8 cellular contexts compared by ENCODE assay signal in genomic region chr7:33243319-33243881, GRCh38.
DNase-seq lines count a peak whose midpoint lies in the region; ATAC-seq, FAIRE-seq and TF ChIP-seq lines count a peak whose summit lies in the region.

No MANE protein-coding gene starts in this region.

- DNase-seq in AG09309 (ENCODE audit: low read depth) (peak; percentile 37), H54 (ENCODE audit: insufficient read length, low spot score) (peak; percentile 8), NCI-H345 (lab: John Stamatoyannopoulos, UW) (peak; percentile 43), brain microvascular endothelial cell (peak; percentile 26), left lung (no peak)
- no peak for DNase-seq in activated CD4-positive, alpha-beta T cell treated with anti-CD3 and anti-CD28 coated beads for 36 hours
- DNase-seq in stimulated activated CD4-positive, alpha-beta T cell treated with anti-CD3 and anti-CD28 coated beads, Interleukin-12 subunit alpha, Interleukin-12 subunit beta, amount 100 ng/mL, for 4 hours, result no peak

- no peaks in the 10 kb centered on the region for H3K27me3 ChIP-seq in brain microvascular endothelial cell (replicated peaks)
- H3K27me3 ChIP-seq in left lung, result no peaks in the 10 kb centered on the region

- H3K4me3 ChIP-seq in AG09309 (ENCODE audit: control insufficient read depth, low read depth, low read length) (no peak overlapping the region), brain microvascular endothelial cell (ENCODE audit: low read depth, low read length) (no peak overlapping the region), left lung (no peak overlapping the region)

- ATAC-seq in left lung, result peak; percentile 93
- no peak for ATAC-seq in activated CD4-positive, alpha-beta T cell treated with anti-CD3 and anti-CD28 coated beads for 36 hours
- ATAC-seq in activated CD4-positive, CD25-positive, alpha-beta regulatory T cell treated with anti-CD3 and anti-CD28 coated beads, Interleukin-2, amount 50 U/mL, for 24 hours, result no peak

- H3K4me1 ChIP-seq in left lung, result no peaks in the 10 kb centered on the region

- no peaks in the 10 kb centered on the region for H3K36me3 Mint-ChIP-seq in activated CD4-positive, alpha-beta T cell treated with anti-CD3 and anti-CD28 coated beads for 36 hours (ENCODE audit: low read depth)

- H3K27ac ChIP-seq in brain microvascular endothelial cell (no peak overlapping the region), left lung (no peak overlapping the region)

- H3K27me3 Mint-ChIP-seq in activated CD4-positive, alpha-beta T cell treated with anti-CD3 and anti-CD28 coated beads for 36 hours, result no peaks in the 10 kb centered on the region

- no peak for TF ChIP-seq POLR2A in H54 (IDR thresholded peaks at IDR 0.05; ENCODE audit: low read depth, low read length)

- in situ Hi-C loops in brain microvascular endothelial cell (cut with HindIII; ENCODE audit: low pct_ligation_motif_present, low sequenced_read_pairs), result no loop called here

- intact Hi-C loops in left lung (cut with DNase I), result no loop called here
- intact Hi-C loops in activated CD4-positive, alpha-beta T cell treated with anti-CD3 and anti-CD28 coated beads for 36 hours (cut with DNase I, micrococcal nuclease), result loop anchor here (5.0 to 10.0 kb wide), 2 partner anchors 689 to 691 kb away; no protein-coding TSS in a partner anchor

- peak; percentile 59 for TF ChIP-seq CTCF in AG09309 (IDR thresholded peaks at IDR 0.05; ENCODE audit: control insufficient read depth, insufficient read depth, low read depth, low read length, missing control alignments)
- TF ChIP-seq CTCF in brain microvascular endothelial cell (IDR thresholded peaks at IDR 0.05; ENCODE audit: low read depth, low read length, missing control alignments), result peak; percentile 66
- TF ChIP-seq CTCF in left lung (IDR thresholded peaks at IDR 0.05), result peak; percentile 27 to 56

- H3K9me3 ChIP-seq in left lung, result no peaks in the 10 kb centered on the region

- H3K9me3 Mint-ChIP-seq in activated CD4-positive, alpha-beta T cell treated with anti-CD3 and anti-CD28 coated beads for 36 hours (ENCODE audit: low read depth), result no peaks in the 10 kb centered on the region

- POLR2A ChIA-PET in activated CD4-positive, alpha-beta T cell treated with anti-CD3 and anti-CD28 coated beads for 36 hours (lab: Charles Lee), result no interaction called here

- FAIRE-seq in H54 (lab: Jason Lieb, UNC), result peak; percentile 99

- H3K4me1 Mint-ChIP-seq in activated CD4-positive, alpha-beta T cell treated with anti-CD3 and anti-CD28 coated beads for 36 hours, result no peaks in the 10 kb centered on the region

- H3K27ac Mint-ChIP-seq in activated CD4-positive, alpha-beta T cell treated with anti-CD3 and anti-CD28 coated beads for 36 hours, result no peak overlapping the region

- no peak overlapping the region for H3K4me3 Mint-ChIP-seq in activated CD4-positive, alpha-beta T cell treated with anti-CD3 and anti-CD28 coated beads for 36 hours

- CTCF ChIA-PET in activated CD4-positive, alpha-beta T cell treated with anti-CD3 and anti-CD28 coated beads for 36 hours (lab: Charles Lee), result interaction anchor here (0.9 to 2.0 kb wide), 5 partner anchors 10 to 689 kb away, joined by 3 to 9 read pairs (median 7); no protein-coding TSS in a partner anchor

- H3K36me3 ChIP-seq in brain microvascular endothelial cell (replicated peaks), result no peaks in the 10 kb centered on the region
- H3K36me3 ChIP-seq in left lung, result no peaks in the 10 kb centered on the region

Comparison
In these comparisons a context has a peak if more than half of its experiments do, and no peak if none do; other contexts are left out.
1. DNase-seq: peak in AG09309 (single experiment), H54 (single experiment), NCI-H345 (single experiment) and brain microvascular endothelial cell (single experiment); none in left lung (0 of 2), activated CD4-positive, alpha-beta T cell treated with anti-CD3 and anti-CD28 coated beads for 36 hours (single experiment) and stimulated activated CD4-positive, alpha-beta T cell treated with anti-CD3 and anti-CD28 coated beads, Interleukin-12 subunit alpha, Interleukin-12 subunit beta, amount 100 ng/mL, for 4 hours (single experiment).
2. intact Hi-C loops: an anchor here in activated CD4-positive, alpha-beta T cell treated with anti-CD3 and anti-CD28 coated beads for 36 hours (5.0 to 10.0 kb wide); none called in left lung.
3. Peak in every context shown above with its lines, with median percentiles within 50 percentile points of each other: CTCF ChIP-seq.